Comparison of ENCODE assay signal across 21 cellular contexts in the genomic region with DNA sequence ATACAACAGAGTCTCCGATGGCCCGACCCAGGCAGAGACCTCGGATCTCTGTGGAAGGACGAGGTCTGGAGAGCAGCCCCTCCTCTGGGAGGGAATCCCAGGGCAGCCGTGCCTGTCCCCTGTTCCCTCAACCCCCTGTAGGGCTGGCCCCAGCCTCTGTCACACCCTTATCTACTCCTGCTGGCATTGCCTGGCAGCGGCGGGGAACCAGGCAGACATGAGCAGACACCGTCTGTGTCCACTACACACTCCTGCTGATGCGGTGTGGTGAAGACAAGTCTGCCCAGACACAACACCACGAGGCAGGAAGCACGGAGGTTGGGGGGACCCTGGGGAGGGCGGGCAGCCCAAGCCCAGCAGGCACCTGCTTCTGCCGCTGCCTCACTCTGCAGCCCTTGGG. TPM values are rescaled to one million over a fixed set of nuclear protein-coding genes. Genes with fewer than 3 reads are reported as not detected.
DNase-seq lines count a peak whose midpoint lies in the region; ATAC-seq and TF ChIP-seq lines count a peak whose summit lies in the region.
"Had no signal": no experiment of that assay in that cellular context is flagged by ENCODE, and none has a peak within 500 bp of the region (broad histone marks: within the 10 kb centered on the region; RNA-seq: fewer than 3 reads in every experiment).

No MANE protein-coding gene starts in this region.

- H3K4me3 ChIP-seq in right cardiac atrium (ENCODE audit: low read length) = no peak overlapping the region
- H3K4me3 ChIP-seq: MG63, prostate gland had no signal

- peak; percentile 63 for DNase-seq in Right ventricle myocardium inferior (ENCODE audit: missing footprints)
- DNase-seq in cardiac septum (ENCODE audit: low spot score) = no peak
- DNase-seq in RWPE1 (ENCODE audit: low spot score) = no peak
- DNase-seq in right cardiac atrium = peak in 2 of 3 donors; percentile 75 to 79
- no peak for DNase-seq in endothelial cell (ENCODE audit: low spot score)
- no peak for DNase-seq in chondrocyte (ENCODE audit: low spot score)
- DNase-seq: ACHN; activated effector memory CD4-positive, alpha-beta T cell treated with anti-CD3 and anti-CD28 coated beads, Interleukin-2, amount 50 U/mL, for 16 hours; CD8-positive, alpha-beta memory T cell; foreskin keratinocyte; H9; MG63; natural killer cell; NCI-H2029; NCI-H526 had no signal

- H3K36me3 Mint-ChIP-seq in endothelial cell (ENCODE audit: low read depth, unreplicated experiment) = no peaks in the 10 kb centered on the region
- no peaks in the 10 kb centered on the region for H3K36me3 Mint-ChIP-seq in chondrocyte (ENCODE audit: low read depth)
- H3K36me3 Mint-ChIP-seq: CD8-positive, alpha-beta memory T cell; natural killer cell had no signal

- WGBS in right cardiac atrium = 34% methylated on average over 13 of the region's 13 CpGs

- H3K27me3 ChIP-seq in right cardiac atrium (ENCODE audit: control insufficient read depth, insufficient read depth) = no peaks in the 10 kb centered on the region
- H3K27me3 ChIP-seq: foreskin keratinocyte, MG63 had no signal

- H3K27ac ChIP-seq in RWPE1 = 0 out of 2 replicates have a peak overlapping the region, but pooled peaks have one; percentile 19
- H3K27ac ChIP-seq in right cardiac atrium (ENCODE audit: low read length) = no peak overlapping the region
- H3K27ac ChIP-seq: foreskin keratinocyte, prostate gland had no signal

- no peaks in the 10 kb centered on the region for H3K9me3 Mint-ChIP-seq in endothelial cell (ENCODE audit: unreplicated experiment)
- no peaks in the 10 kb centered on the region for H3K9me3 Mint-ChIP-seq in chondrocyte (ENCODE audit: low read depth)
- H3K9me3 Mint-ChIP-seq: CD8-positive, alpha-beta memory T cell; H9; natural killer cell; stimulated activated naive CD8-positive, alpha-beta T cell treated with anti-CD3 and anti-CD28 coated beads, Interleukin-15, Interleukin-2, amounts not matched to agents 100 ng/mL and 50 ng/mL, for 24 hours had no signal

- H3K4me3 Mint-ChIP-seq in endothelial cell (ENCODE audit: unreplicated experiment) (no peak overlapping the region), chondrocyte (ENCODE audit: unreplicated experiment) (no peak overlapping the region)
- H3K4me3 Mint-ChIP-seq: CD8-positive, alpha-beta memory T cell; H9; natural killer cell; stimulated activated naive CD8-positive, alpha-beta T cell treated with anti-CD3 and anti-CD28 coated beads, Interleukin-15, Interleukin-2, amounts not matched to agents 100 ng/mL and 50 ng/mL, for 24 hours had no signal

- peaks cover 2% of the 10 kb centered on the region for H3K4me1 ChIP-seq in right cardiac atrium (ENCODE audit: control insufficient read depth, insufficient read depth, low read length)
- H3K4me1 ChIP-seq: foreskin keratinocyte, prostate gland had no signal

- H3K27me3 Mint-ChIP-seq in endothelial cell (ENCODE audit: unreplicated experiment) (no peaks in the 10 kb centered on the region), chondrocyte (ENCODE audit: low read depth) (no peaks in the 10 kb centered on the region)
- H3K27me3 Mint-ChIP-seq: stimulated activated naive CD8-positive, alpha-beta T cell treated with anti-CD3 and anti-CD28 coated beads, Interleukin-15, Interleukin-2, amounts not matched to agents 100 ng/mL and 50 ng/mL, for 24 hours had no signal

- CTCF ChIA-PET in RWPE1 (lab: Yijun Ruan, JAX) = no interaction called here

- H3K27ac Mint-ChIP-seq in endothelial cell (ENCODE audit: unreplicated experiment) = no peak overlapping the region
- no peak overlapping the region for H3K27ac Mint-ChIP-seq in chondrocyte (ENCODE audit: unreplicated experiment)
- H3K27ac Mint-ChIP-seq: CD8-positive, alpha-beta memory T cell; H9; natural killer cell; stimulated activated naive CD8-positive, alpha-beta T cell treated with anti-CD3 and anti-CD28 coated beads, Interleukin-15, Interleukin-2, amounts not matched to agents 100 ng/mL and 50 ng/mL, for 24 hours had no signal

- H3K4me1 Mint-ChIP-seq in endothelial cell (ENCODE audit: unreplicated experiment) (no peaks in the 10 kb centered on the region), chondrocyte (ENCODE audit: low read depth) (peaks cover 22% of the 10 kb centered on the region)
- H3K4me1 Mint-ChIP-seq: CD8-positive, alpha-beta memory T cell; natural killer cell had no signal

- TF ChIP-seq CTCF in RWPE1 (conservative IDR thresholded peaks at IDR 0.05; ENCODE audit: low read depth) (no peak), endothelial cell (IDR thresholded peaks at IDR 0.05; ENCODE audit: unreplicated experiment) (no peak), chondrocyte (IDR thresholded peaks at IDR 0.05) (no peak)

- no peaks in the 10 kb centered on the region for H3K9me3 ChIP-seq in right cardiac atrium (ENCODE audit: control insufficient read depth, low read length)
- H3K9me3 ChIP-seq: MG63, prostate gland had no signal

- intact Hi-C loops in Right ventricle myocardium inferior (cut with DNase I) = loop anchor here (5.0 kb wide), 1 partner anchor 86 kb away; no protein-coding TSS in a partner anchor
- intact Hi-C loops in cardiac septum (cut with DNase I) = loop anchor here (5.0 kb wide), 1 partner anchor 51 kb away; a partner anchor contains a TSS
- intact Hi-C loops in right cardiac atrium (cut with DNase I) = no loop called here

- POLR2A ChIA-PET in RWPE1 (lab: Yijun Ruan, JAX; ENCODE audit: low non-redundant PET) = no interaction called here

- ATAC-seq in Right ventricle myocardium inferior = peak; percentile 59
- ATAC-seq in right cardiac atrium = peak; percentile 46 to 58
- ATAC-seq in GM18502 (IDR thresholded peaks at IDR 0.05; ENCODE audit: poor library complexity, unreplicated experiment) = no peak
- no peak for ATAC-seq in HG03521 (IDR thresholded peaks at IDR 0.05; ENCODE audit: unreplicated experiment)
- ATAC-seq: foreskin keratinocyte, Panc1 had no signal

RNA-seq across cellular contexts. Expression of a gene that starts 52.5 kb away (rescaled TPM):
- total RNA-seq in Right ventricle myocardium inferior (81.2 TPM), cardiac septum (97.7 TPM), right cardiac atrium (100 to 1,000 TPM in 1 of 4 donors, 10 to 100 TPM in 3; 74.3 to 103 (median 86.8) TPM), endothelial cell (ENCODE audit: unreplicated experiment) (5.3 TPM), chondrocyte (5.2 to 23.8 TPM (median 22.0 TPM) in 3 replicates)
- 66.3 TPM for polyA plus RNA-seq in right cardiac atrium
- total RNA-seq: CD8-positive, alpha-beta memory T cell; T-helper 1 cell treated with Interleukin-12 subunit alpha and Interleukin-12 subunit beta and Interleukin-4 antibody, amounts not matched to agents 30 ng/mL and 1 ng/mL, for 36 hours had no signal
- polyA plus RNA-seq: CD8-positive, alpha-beta memory T cell had no signal

Comparison
In these comparisons a context has a peak if more than half of its experiments do, and no peak if none do; other contexts are left out.
1. DNase-seq: peak in Right ventricle myocardium inferior (single experiment) and right cardiac atrium (2 of 3); none in cardiac septum (single experiment), RWPE1 (single experiment), endothelial cell (single experiment) and chondrocyte (single experiment).
2. intact Hi-C loops: an anchor here in Right ventricle myocardium inferior (5.0 kb wide) and cardiac septum (5.0 kb wide); none called in right cardiac atrium.
3. ATAC-seq: peak in Right ventricle myocardium inferior (single experiment) and right cardiac atrium (2 of 2); none in GM18502 (single experiment) and HG03521 (single experiment).